In genomic region chr12:116478243-116478773, GRCh38 we compare ENCODE assay signal across 34 cellular contexts.
"Had no signal": no experiment of that assay in that cellular context is flagged by ENCODE, and none has a peak within 500 bp of the region (broad histone marks: within the 10 kb centered on the region; RNA-seq: fewer than 3 reads in every experiment).

No MANE protein-coding gene starts in this region.

- DNase-seq: activated B cell treated with CpG ODN at 0.5 μM for 24 hours; activated CD4-positive, alpha-beta memory T cell treated with anti-CD3 and anti-CD28 coated beads for 36 hours; activated CD4-positive, alpha-beta T cell treated with anti-CD3 and anti-CD28 coated beads for 4 hours; activated CD4-positive, alpha-beta T cell treated with anti-CD3 and anti-CD28 coated beads, Interleukin-2, amount 10 ng/mL, durations not matched to agents 24 days and 14 days; activated CD4-positive, alpha-beta T cell treated with anti-CD3 and anti-CD28 coated beads, Interleukin-2, amount 50 U/mL, for 1 hour; activated CD4-positive, alpha-beta T cell treated with anti-CD3 and anti-CD28 coated beads, Interleukin-2, amount 50 U/mL, for 4 hours; activated CD4-positive, CD25-positive, alpha-beta regulatory T cell treated with anti-CD3 and anti-CD28 coated beads, Interleukin-2, amount 50 U/mL, for 72 hours; activated CD8-positive, alpha-beta memory T cell treated with anti-CD3 and anti-CD28 coated beads, Interleukin-2, amount 50 U/mL, for 4 hours; activated CD8-positive, alpha-beta T cell treated with anti-CD3 and anti-CD28 coated beads for 36 hours; activated effector memory CD4-positive, alpha-beta T cell treated with anti-CD3 and anti-CD28 coated beads, Interleukin-2, amount 50 U/mL, for 16 hours; activated gamma-delta T cell treated with Interleukin-2 at 50 U/mL for 16 hours; activated naive CD4-positive, alpha-beta T cell; activated naive CD4-positive, alpha-beta T cell treated with anti-CD3 and anti-CD28 coated beads for 36 hours; activated naive CD4-positive, alpha-beta T cell treated with anti-CD3 and anti-CD28 coated beads, Interleukin-2, amount 50 U/mL, for 16 hours; activated naive CD8-positive, alpha-beta T cell treated with anti-CD3 and anti-CD28 coated beads for 36 hours; activated T-cell treated with anti-CD3 and anti-CD28 coated beads for 4 hours; activated T-cell treated with anti-CD3 and anti-CD28 coated beads, Interleukin-2, amount 50 U/mL, for 1 hour; activated T-cell treated with anti-CD3 and anti-CD28 coated beads, Interleukin-2, amount 50 U/mL, for 4 hours; activated T-cell treated with anti-CD3 and anti-CD28 coated beads, Interleukin-2, amount 50 U/mL, for 72 hours; adrenal gland; amniotic stem cell; aorta; body of pancreas; brain microvascular endothelial cell; central memory CD4-positive, alpha-beta T cell; T-helper 1 cell; T-helper 2 cell; T-helper 9 cell had no signal

- H3K27ac ChIP-seq: adrenal gland, body of pancreas, brain microvascular endothelial cell, breast epithelium, VCaP had no signal

- H3K4me3 ChIP-seq: adrenal gland, body of pancreas, breast epithelium had no signal

- H3K27me3 ChIP-seq: adrenal gland, body of pancreas, brain microvascular endothelial cell, breast epithelium had no signal

- H3K4me1 ChIP-seq: adrenal gland, breast epithelium had no signal

- ATAC-seq: activated CD8-positive, alpha-beta T cell treated with anti-CD3 and anti-CD28 coated beads for 36 hours; activated naive CD4-positive, alpha-beta T cell treated with anti-CD3 and anti-CD28 coated beads, Interleukin-2, amount 50 U/mL, for 72 hours; activated T-cell treated with anti-CD3 and anti-CD28 coated beads, Interleukin-2, amount 50 U/mL, for 4 hours; activated T-cell treated with anti-CD3 and anti-CD28 coated beads, Interleukin-2, amount 50 U/mL, for 72 hours; activated T-helper 17 cell treated with anti-CD3 and anti-CD28 coated beads, Interleukin-2, amount 50 U/mL, for 72 hours; body of pancreas had no signal

- H3K9me3 ChIP-seq: adrenal gland, body of pancreas had no signal

- FAIRE-seq: astrocyte, TTC549 had no signal

- H3K36me3 ChIP-seq: adrenal gland, brain microvascular endothelial cell, breast epithelium had no signal
